ENCODE assay signal across 8 cellular contexts in genomic region chr15:90095521-90095959, GRCh38. TPM values are rescaled to one million over a fixed set of nuclear protein-coding genes. Genes with fewer than 3 reads are reported as not detected.
A peak's percentile ranks its signal among the peaks of the same experiment; 100 is the strongest.
DNase-seq lines count a peak whose midpoint lies in the region; ATAC-seq and TF ChIP-seq lines count a peak whose summit lies in the region.

No MANE protein-coding gene starts in this region.

- intact Hi-C loops in HCT116 (cut with micrococcal nuclease) (no loop called here), activated B cell treated with CpG ODN at 0.5 μM for 24 hours (cut with micrococcal nuclease) (no loop called here)

- H3K27me3 Mint-ChIP-seq in activated B cell treated with CpG ODN at 0.5 μM for 24 hours: no peaks in the 10 kb centered on the region

- H3K9me2 ChIP-seq in HCT116 (ENCODE audit: insufficient read depth): no peaks in the 10 kb centered on the region

- no peak for TF ChIP-seq POLR2A in HCT116 (IDR thresholded peaks at IDR 0.05; ENCODE audit: borderline replicate concordance, extremely low read depth, insufficient read depth, insufficient read length)

- H3K4me1 Mint-ChIP-seq in activated B cell treated with CpG ODN at 0.5 μM for 24 hours: peaks cover 58% of the 10 kb centered on the region

- H3K79me2 ChIP-seq in HCT116 (ENCODE audit: insufficient read depth, low read length): no peaks in the 10 kb centered on the region

- DNase-seq in HCT116 (ENCODE audit: low read depth, low spot score) (no peak), activated B cell treated with CpG ODN at 0.5 μM for 24 hours (no peak), kidney tubule cell (ENCODE audit: low spot score) (peak; percentile 22), HK-2 (ENCODE audit: unreplicated experiment) (no peak), HAP-1 (ENCODE audit: low spot score in 2 of 2) (no peak), NCI-H446 (lab: John Stamatoyannopoulos, UW) (no peak)
- no peak for DNase-seq in stimulated activated CD4-positive, alpha-beta T cell treated with anti-CD3 and anti-CD28 coated beads, Interleukin-4, amount 100 ng/mL, for 4 hours

- H3K4me3 ChIP-seq in HCT116 (replicated peaks in 1 of 2; ENCODE audit: low read depth in 1 of 2, low read length in 2 of 2): no peak overlapping the region
- H3K4me3 ChIP-seq in HAP-1: no peak overlapping the region

- no peak for TF ChIP-seq CTCF in 22Rv1 (IDR thresholded peaks at IDR 0.05)
- no peak for TF ChIP-seq CTCF in HCT116 (IDR thresholded peaks at IDR 0.05 in 2 of 3, conservative IDR thresholded peaks at IDR 0.05 in 1 of 3; ENCODE audit: borderline replicate concordance in 1 of 3, insufficient read depth in 1 of 3, low read depth in 2 of 3, low read length in 2 of 3)
- no peak for TF ChIP-seq CTCF in activated B cell treated with CpG ODN at 0.5 μM for 24 hours (IDR thresholded peaks at IDR 0.05)

- H3K4me1 ChIP-seq in HCT116 (ENCODE audit: control insufficient read depth in 1 of 2, insufficient read depth in 2 of 2, low read length in 2 of 2): peaks cover 14 to 24% of the 10 kb centered on the region in 2 experiments
- H3K4me1 ChIP-seq in HAP-1: no peaks in the 10 kb centered on the region

- no peak for TF ChIP-seq RAD21 in HCT116 (IDR thresholded peaks at IDR 0.05; ENCODE audit: low read depth)

- no peaks in the 10 kb centered on the region for H3K9me3 ChIP-seq in HCT116 (ENCODE audit: control insufficient read depth in 1 of 2, insufficient read depth in 1 of 2, low read depth in 1 of 2, low read length in 2 of 2)
- H3K9me3 ChIP-seq in HAP-1: no peaks in the 10 kb centered on the region

- in situ Hi-C loops in HAP-1 (cut with MboI; ENCODE audit: low sequenced_read_pairs): no loop called here

- H2AFZ ChIP-seq in HCT116 (ENCODE audit: low read depth, low read length, poor library complexity, severe bottlenecking): no peak overlapping the region

- peaks cover 6% of the 10 kb centered on the region for H3K36me3 Mint-ChIP-seq in activated B cell treated with CpG ODN at 0.5 μM for 24 hours (ENCODE audit: low read depth)

- H3K4me3 Mint-ChIP-seq in activated B cell treated with CpG ODN at 0.5 μM for 24 hours: no peak overlapping the region

- H3K27ac ChIP-seq in 22Rv1 (peak overlapping the region; percentile 38; the same call in 1 of the 2 replicates), HCT116 (ENCODE audit: low read depth, low read length) (no peak overlapping the region)

- H4K20me1 ChIP-seq in HCT116 (ENCODE audit: insufficient read depth): no peaks in the 10 kb centered on the region

- H3K27ac Mint-ChIP-seq in activated B cell treated with CpG ODN at 0.5 μM for 24 hours: peak overlapping the region; percentile 93

- CTCF ChIA-PET in HCT116 (lab: Charles Lee): interaction anchor here (0.9 to 1.1 kb wide), 2 partner anchors 9 kb away, joined by 3 to 4 read pairs; no protein-coding TSS in a partner anchor
- CTCF ChIA-PET in activated B cell treated with CpG ODN at 0.5 μM for 24 hours (lab: Charles Lee): no interaction called here

- BruUV-seq in HCT116 (replicated peaks; lab: Mats Ljungman, UMichigan): no TSS peak

- H3K9ac ChIP-seq in HCT116 (ENCODE audit: low read length): no peak overlapping the region

- no peaks in the 10 kb centered on the region for H3K9me3 Mint-ChIP-seq in activated B cell treated with CpG ODN at 0.5 μM for 24 hours

- RAD21 ChIA-PET in HCT116 (lab: Charles Lee; ENCODE audit: low non-redundant PET in 1 of 2, low total read pairs in 2 of 2, uncharacterized antibody in 2 of 2, unreplicated experiment in 2 of 2): no interaction called here

- H3K4me2 ChIP-seq in HCT116 (ENCODE audit: low read length): no peak overlapping the region; the same call in 1 of the 2 replicates

- H3K36me3 ChIP-seq in HCT116 (ENCODE audit: control insufficient read depth in 1 of 2, insufficient read depth in 2 of 2, low read length in 2 of 2) (no peaks in the 10 kb centered on the region), HAP-1 (replicated peaks) (no peaks in the 10 kb centered on the region)

- peak; percentile 31; the same call in 1 of the 2 replicates for ATAC-seq in HCT116
- ATAC-seq in activated B cell treated with CpG ODN at 0.5 μM for 24 hours (ENCODE audit: low read depth): no peak

- H3K27me3 ChIP-seq in HCT116 (ENCODE audit: insufficient read depth, low read length): no peaks in the 10 kb centered on the region
- no peaks in the 10 kb centered on the region for H3K27me3 ChIP-seq in HAP-1 (ENCODE audit: low read depth)

- POLR2A ChIA-PET in HCT116 (lab: Charles Lee) (no interaction called here), activated B cell treated with CpG ODN at 0.5 μM for 24 hours (lab: Charles Lee) (interaction anchor here (0.9 kb wide), 1 partner anchor 202 kb away, joined by 4 read pairs; the partner anchor contains the start of gene AP3S2)

TF ChIP-seq in HCT116, 20 proteins besides CTCF, POLR2A, EP300 and RAD21:
- no peak for TF ChIP-seq FOSL1 (IDR thresholded peaks at IDR 0.05; ENCODE audit: low read depth)
- TF ChIP-seq TCF7L2 (IDR thresholded peaks at IDR 0.05; ENCODE audit: borderline replicate concordance, extremely low read depth, insufficient read depth, insufficient read length): peak; percentile 79
TF ChIP-seq in HCT116: peak in this region for 1.

RNA-seq across cellular contexts. Expression of gene IDH2, which starts 6.7 kb away (rescaled TPM):
- total RNA-seq in HCT116 (2021; ENCODE audit: unreplicated experiment): 48.1 TPM
- polyA plus RNA-seq in HCT116 (2012): 77.3 and 78.9 TPM in 2 replicates
- 49.1 and 51.2 TPM in 2 replicates for total RNA-seq in activated B cell treated with CpG ODN at 0.5 μM for 24 hours
